ENCODE assay signal across 23 cellular contexts in the genomic region with DNA sequence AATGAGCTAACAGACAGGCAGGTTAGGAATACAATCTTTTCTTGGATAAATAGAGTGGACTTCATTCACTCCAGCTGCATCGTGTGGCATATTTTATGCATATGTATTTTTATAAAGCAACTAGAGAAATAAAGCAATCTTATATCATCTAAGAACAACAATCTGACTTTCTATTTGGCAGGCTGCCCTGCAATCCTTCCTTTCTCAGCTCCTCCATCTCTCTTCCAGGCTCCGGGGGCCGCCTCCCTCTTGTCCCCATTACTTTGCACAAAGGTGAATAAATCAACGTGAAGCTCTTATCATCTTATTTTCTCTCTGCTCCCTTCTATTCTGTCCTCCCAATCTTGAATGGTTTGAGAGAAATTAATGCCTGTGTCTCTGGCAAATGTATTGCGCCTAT.
DNase-seq lines count a peak whose midpoint lies in the region; ATAC-seq and TF ChIP-seq lines count a peak whose summit lies in the region.
"Had no signal": no experiment of that assay in that cellular context is flagged by ENCODE, and none has a peak within 500 bp of the region (broad histone marks: within the 10 kb centered on the region; RNA-seq: fewer than 3 reads in every experiment).

No MANE protein-coding gene starts in this region.

- H3K36me3 Mint-ChIP-seq in nephron (ENCODE audit: low read depth): peaks cover 39% of the 10 kb centered on the region
- no peaks in the 10 kb centered on the region for H3K36me3 Mint-ChIP-seq in activated T-helper 2 cell treated with anti-CD3 and anti-CD28 coated beads, Interferon-gamma antibody, Interleukin-2, Interleukin-4, amounts not matched to agents 10 μg/mL and 5 μg/mL and 100 μg/mL, durations not matched to agents 14 hours and 24 hours and 36 hours (ENCODE audit: low read depth)
- H3K36me3 Mint-ChIP-seq: CD14-positive monocyte had no signal

- H3K27me3 ChIP-seq in SK-N-SH (ENCODE audit: insufficient read depth): no peaks in the 10 kb centered on the region
- no peaks in the 10 kb centered on the region for H3K27me3 ChIP-seq in brain microvascular endothelial cell (replicated peaks)
- H3K27me3 ChIP-seq: BE2C had no signal

- peaks cover 0 to 31% of the 10 kb centered on the region in 2 experiments; a peak in 3 of 4 replicates for H3K4me1 ChIP-seq in SK-N-SH (ENCODE audit: control insufficient read depth in 1 of 2, insufficient read depth in 2 of 2, low read depth in 1 of 2, low read length in 1 of 2)
- H3K4me1 ChIP-seq: BE2C, HAP-1 had no signal

- intact Hi-C loops in activated T-helper 2 cell treated with anti-CD3 and anti-CD28 coated beads, Interferon-gamma antibody, Interleukin-2, Interleukin-4, amounts not matched to agents 10 μg/mL and 5 μg/mL and 100 μg/mL, durations not matched to agents 14 hours and 24 hours and 36 hours (cut with micrococcal nuclease): no loop called here

- TF ChIP-seq RAD21 in SK-N-SH (IDR thresholded peaks at IDR 0.05; ENCODE audit: low read length): no peak

- H3K4me3 Mint-ChIP-seq in nephron: no peak overlapping the region
- no peak overlapping the region for H3K4me3 Mint-ChIP-seq in activated T-helper 2 cell treated with anti-CD3 and anti-CD28 coated beads, Interferon-gamma antibody, Interleukin-2, Interleukin-4, amounts not matched to agents 10 μg/mL and 5 μg/mL and 100 μg/mL, durations not matched to agents 14 hours and 24 hours and 36 hours (ENCODE audit: low read depth)
- H3K4me3 Mint-ChIP-seq: CD14-positive monocyte; CD4-positive, alpha-beta T cell; HFFc6 had no signal

- no peak for DNase-seq in SK-N-SH
- DNase-seq in brain microvascular endothelial cell: peak; percentile 39
- peak; percentile 34 for DNase-seq in fibroblast of the aortic adventitia (ENCODE audit: low read depth)
- no peak for DNase-seq in activated T-helper 2 cell treated with anti-CD3 and anti-CD28 coated beads, Interferon-gamma antibody, Interleukin-2, Interleukin-4, amounts not matched to agents 10 μg/mL and 5 μg/mL and 100 μg/mL, durations not matched to agents 14 hours and 24 hours and 36 hours (ENCODE audit: low spot score)
- no peak for DNase-seq in GM19238 (ENCODE audit: insufficient read length, low spot score)
- DNase-seq: 8988T; ACHN; AML-193; BE2C; Calu3; CD4-positive, alpha-beta T cell; COR-L47; DMS53; DMS79 treated with DMSO at 0.1 percent for 48 hours; GF-D8; GOT3; HFFc6 had no signal

- WGBS in SK-N-SH (ENCODE audit: low lambda C conversion rate): 58% methylated on average over 5 of the region's 5 CpGs

- no peak for ATAC-seq in activated CD4-positive, CD25-positive, alpha-beta regulatory T cell treated with anti-CD3 and anti-CD28 coated beads, Interleukin-2, amount 50 U/mL, for 24 hours
- ATAC-seq: A549 had no signal

- TF ChIP-seq CTCF in SK-N-SH (IDR thresholded peaks at IDR 0.05) (no peak), brain microvascular endothelial cell (IDR thresholded peaks at IDR 0.05; ENCODE audit: low read depth, low read length, missing control alignments) (no peak), fibroblast of the aortic adventitia (IDR thresholded peaks at IDR 0.05; ENCODE audit: insufficient read depth, low read length) (no peak), nephron (IDR thresholded peaks at IDR 0.05; ENCODE audit: unreplicated experiment in 3 of 3) (no peak)

- H3K4me3 ChIP-seq in SK-N-SH (ENCODE audit: low read depth in 2 of 2, low read length in 1 of 2) (no peak overlapping the region), brain microvascular endothelial cell (ENCODE audit: low read depth, low read length) (no peak overlapping the region), fibroblast of the aortic adventitia (ENCODE audit: low read depth, low read length) (no peak overlapping the region)
- H3K4me3 ChIP-seq: A549; BLaER1 treated with 17β-estradiol and CSF1 and Interleukin-3, amounts not matched to agents 10 nM and 100 nM; HAP-1 had no signal

- H3K9me3 Mint-ChIP-seq in nephron: peaks cover 14% of the 10 kb centered on the region
- H3K9me3 Mint-ChIP-seq in activated T-helper 2 cell treated with anti-CD3 and anti-CD28 coated beads, Interferon-gamma antibody, Interleukin-2, Interleukin-4, amounts not matched to agents 10 μg/mL and 5 μg/mL and 100 μg/mL, durations not matched to agents 14 hours and 24 hours and 36 hours: no peaks in the 10 kb centered on the region

- peaks cover 48% of the 10 kb centered on the region for H3F3A ChIP-seq in SK-N-SH (replicated peaks; ENCODE audit: insufficient read depth)

- POLR2A ChIA-PET in SK-N-SH (lab: Yijun Ruan, JAX): no interaction called here

- H3K27me3 Mint-ChIP-seq in nephron (ENCODE audit: low read depth): peaks cover 10% of the 10 kb centered on the region
- H3K27me3 Mint-ChIP-seq in activated T-helper 2 cell treated with anti-CD3 and anti-CD28 coated beads, Interferon-gamma antibody, Interleukin-2, Interleukin-4, amounts not matched to agents 10 μg/mL and 5 μg/mL and 100 μg/mL, durations not matched to agents 14 hours and 24 hours and 36 hours (ENCODE audit: low read depth): no peaks in the 10 kb centered on the region

- H3K79me2 ChIP-seq in SK-N-SH (ENCODE audit: insufficient read depth): peaks cover 65% of the 10 kb centered on the region

- in situ Hi-C loops in brain microvascular endothelial cell (cut with HindIII; ENCODE audit: low pct_ligation_motif_present, low sequenced_read_pairs): no loop called here

- no peak overlapping the region for H2AFZ ChIP-seq in SK-N-SH (ENCODE audit: low read depth)

- 0 out of 2 replicates have a peak, but pooled peaks cover 3% of the 10 kb centered on the region for H3K9me3 ChIP-seq in SK-N-SH
- H3K9me3 ChIP-seq: BE2C had no signal

- H3K9me2 ChIP-seq in SK-N-SH: no peaks in the 10 kb centered on the region

- H3K36me3 ChIP-seq in SK-N-SH (replicated peaks in 1 of 2; ENCODE audit: control insufficient read depth in 1 of 2, insufficient read depth in 2 of 2, low read length in 1 of 2) (peaks cover 0 to 42% of the 10 kb centered on the region in 2 experiments), brain microvascular endothelial cell (replicated peaks) (no peaks in the 10 kb centered on the region)
- H3K36me3 ChIP-seq: BE2C, HAP-1 had no signal

- H4K20me1 ChIP-seq in SK-N-SH (ENCODE audit: insufficient read depth): no peaks in the 10 kb centered on the region
- H4K20me1 ChIP-seq: BLaER1 treated with 17β-estradiol and CSF1 and Interleukin-3, amounts not matched to agents 10 nM and 100 nM had no signal

- CTCF ChIA-PET in SK-N-SH (lab: Yijun Ruan, JAX): interaction anchor here (1.0 to 1.3 kb wide), 2 partner anchors 9 to 21 kb away, joined by 3 to 4 read pairs; no protein-coding TSS in a partner anchor

- peaks cover 32% of the 10 kb centered on the region for H3K4me1 Mint-ChIP-seq in nephron
- H3K4me1 Mint-ChIP-seq in activated T-helper 2 cell treated with anti-CD3 and anti-CD28 coated beads, Interferon-gamma antibody, Interleukin-2, Interleukin-4, amounts not matched to agents 10 μg/mL and 5 μg/mL and 100 μg/mL, durations not matched to agents 14 hours and 24 hours and 36 hours (ENCODE audit: low read depth): no peaks in the 10 kb centered on the region
- H3K4me1 Mint-ChIP-seq: CD14-positive monocyte had no signal

- peak overlapping the region in 1 of 2 experiments; percentile 55; a peak in 2 of 4 replicates for H3K27ac ChIP-seq in SK-N-SH (ENCODE audit: low read depth in 2 of 2, low read length in 1 of 2)
- H3K27ac ChIP-seq in brain microvascular endothelial cell: no peak overlapping the region
- H3K27ac ChIP-seq: A549; BLaER1 treated with 17β-estradiol and CSF1 and Interleukin-3, amounts not matched to agents 10 nM and 100 nM had no signal

- peak overlapping the region; percentile 0 to 59 (median 17) for H3K27ac Mint-ChIP-seq in nephron
- H3K27ac Mint-ChIP-seq in activated T-helper 2 cell treated with anti-CD3 and anti-CD28 coated beads, Interferon-gamma antibody, Interleukin-2, Interleukin-4, amounts not matched to agents 10 μg/mL and 5 μg/mL and 100 μg/mL, durations not matched to agents 14 hours and 24 hours and 36 hours: no peak overlapping the region
- H3K27ac Mint-ChIP-seq: CD4-positive, alpha-beta T cell; HFFc6 had no signal

- no peak overlapping the region for H3K9ac ChIP-seq in SK-N-SH
- H3K9ac ChIP-seq: BLaER1 treated with 17β-estradiol and CSF1 and Interleukin-3, amounts not matched to agents 10 nM and 100 nM had no signal

- TF ChIP-seq EP300 in SK-N-SH (IDR thresholded peaks at IDR 0.05; ENCODE audit: borderline replicate concordance in 1 of 2, low read depth in 1 of 2, low read length in 1 of 2): no peak

- 0 out of 2 replicates have a peak overlapping the region, but pooled peaks have one; percentile 35 for H3K4me2 ChIP-seq in SK-N-SH
- H3K4me2 ChIP-seq: A549; BLaER1 treated with 17β-estradiol and CSF1 and Interleukin-3, amounts not matched to agents 10 nM and 100 nM had no signal

TF ChIP-seq in SK-N-SH, 30 proteins besides CTCF, POLR2A, EP300 and RAD21 (continues in another document):
- TF ChIP-seq, protein P1, sequence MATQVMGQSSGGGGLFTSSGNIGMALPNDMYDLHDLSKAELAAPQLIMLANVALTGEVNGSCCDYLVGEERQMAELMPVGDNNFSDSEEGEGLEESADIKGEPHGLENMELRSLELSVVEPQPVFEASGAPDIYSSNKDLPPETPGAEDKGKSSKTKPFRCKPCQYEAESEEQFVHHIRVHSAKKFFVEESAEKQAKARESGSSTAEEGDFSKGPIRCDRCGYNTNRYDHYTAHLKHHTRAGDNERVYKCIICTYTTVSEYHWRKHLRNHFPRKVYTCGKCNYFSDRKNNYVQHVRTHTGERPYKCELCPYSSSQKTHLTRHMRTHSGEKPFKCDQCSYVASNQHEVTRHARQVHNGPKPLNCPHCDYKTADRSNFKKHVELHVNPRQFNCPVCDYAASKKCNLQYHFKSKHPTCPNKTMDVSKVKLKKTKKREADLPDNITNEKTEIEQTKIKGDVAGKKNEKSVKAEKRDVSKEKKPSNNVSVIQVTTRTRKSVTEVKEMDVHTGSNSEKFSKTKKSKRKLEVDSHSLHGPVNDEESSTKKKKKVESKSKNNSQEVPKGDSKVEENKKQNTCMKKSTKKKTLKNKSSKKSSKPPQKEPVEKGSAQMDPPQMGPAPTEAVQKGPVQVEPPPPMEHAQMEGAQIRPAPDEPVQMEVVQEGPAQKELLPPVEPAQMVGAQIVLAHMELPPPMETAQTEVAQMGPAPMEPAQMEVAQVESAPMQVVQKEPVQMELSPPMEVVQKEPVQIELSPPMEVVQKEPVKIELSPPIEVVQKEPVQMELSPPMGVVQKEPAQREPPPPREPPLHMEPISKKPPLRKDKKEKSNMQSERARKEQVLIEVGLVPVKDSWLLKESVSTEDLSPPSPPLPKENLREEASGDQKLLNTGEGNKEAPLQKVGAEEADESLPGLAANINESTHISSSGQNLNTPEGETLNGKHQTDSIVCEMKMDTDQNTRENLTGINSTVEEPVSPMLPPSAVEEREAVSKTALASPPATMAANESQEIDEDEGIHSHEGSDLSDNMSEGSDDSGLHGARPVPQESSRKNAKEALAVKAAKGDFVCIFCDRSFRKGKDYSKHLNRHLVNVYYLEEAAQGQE (IDR thresholded peaks at IDR 0.05; ENCODE audit: low read depth, low read length): no peak
- TF ChIP-seq TEAD4 (IDR thresholded peaks at IDR 0.05; ENCODE audit: borderline replicate concordance, insufficient read depth): 0 out of 2 replicates have a peak, but pooled peaks have one; percentile 7

Comparison
In these comparisons a context has a peak if more than half of its experiments do, and no peak if none do; other contexts are left out.
1. DNase-seq: peak in brain microvascular endothelial cell (single experiment) and fibroblast of the aortic adventitia (single experiment); none in SK-N-SH (single experiment), activated T-helper 2 cell treated with anti-CD3 and anti-CD28 coated beads, Interferon-gamma antibody, Interleukin-2, Interleukin-4, amounts not matched to agents 10 μg/mL and 5 μg/mL and 100 μg/mL, durations not matched to agents 14 hours and 24 hours and 36 hours (single experiment) and GM19238 (single experiment).